Comparison of ENCODE assay signal across 11 cellular contexts in genomic region chr16:1330260-1330914, GRCh38. TPM values are rescaled to one million over a fixed set of nuclear protein-coding genes. Genes with fewer than 3 reads are reported as not detected.
DNase-seq lines count a peak whose midpoint lies in the region; ATAC-seq and TF ChIP-seq lines count a peak whose summit lies in the region.
"Had no signal": no experiment of that assay in that cellular context is flagged by ENCODE, and none has a peak within 500 bp of the region (broad histone marks: within the 10 kb centered on the region; RNA-seq: fewer than 3 reads in every experiment).

No MANE protein-coding gene starts in this region.

- WGBS in smooth muscle cell (ENCODE audit: low lambda C conversion rate): 77% methylated on average over 17 of the region's 17 CpGs
- 78 to 88% methylated on average over 17 of the region's 17 CpGs for WGBS in sigmoid colon, 2 donors

- H3K4me3 ChIP-seq in smooth muscle cell: no peak overlapping the region
- no peak overlapping the region for H3K4me3 ChIP-seq in sigmoid colon
- H3K4me3 ChIP-seq: gastroesophageal sphincter had no signal

- H3F3A ChIP-seq in smooth muscle cell (ENCODE audit: low read depth): no peaks in the 10 kb centered on the region

- H3K4me2 ChIP-seq in smooth muscle cell: no peak overlapping the region

- no peaks in the 10 kb centered on the region for H3K79me2 ChIP-seq in smooth muscle cell (ENCODE audit: low read depth)

- DNase-seq in activated T-cell treated with anti-CD3 and anti-CD28 coated beads for 48 hours (ENCODE audit: low read depth) (peak; percentile 30), activated T-cell treated with anti-CD3 and anti-CD28 coated beads for 4 hours (no peak), NAMALWA (ENCODE audit: low spot score) (peak; percentile 60), smooth muscle cell (lab: John Stamatoyannopoulos, UW; ENCODE audit: unreplicated experiment) (no peak), EL (no peak), sigmoid colon (no peak)
- DNase-seq: posterior cingulate gyrus had no signal

- ATAC-seq in esophagus mucosa: peak; percentile 7
- no peak for ATAC-seq in GM21619 (IDR thresholded peaks at IDR 0.05; ENCODE audit: unreplicated experiment)
- ATAC-seq: gastroesophageal sphincter; stimulated activated effector memory CD8-positive, alpha-beta T cell treated with anti-CD3 and anti-CD28 coated beads, Interleukin-12 subunit alpha, Interleukin-12 subunit beta, amount 100 ng/mL, for 72 hours had no signal

- intact Hi-C loops in sigmoid colon (cut with DNase I): no loop called here

- H3K27me3 ChIP-seq in smooth muscle cell (ENCODE audit: low read depth) (peaks cover 50% of the 10 kb centered on the region), sigmoid colon (peaks cover 33 to 48% (median 45%) of the 10 kb centered on the region in 3 donors)

- H2AFZ ChIP-seq in smooth muscle cell (ENCODE audit: low read depth): no peak overlapping the region

- TF ChIP-seq EP300 in sigmoid colon (IDR thresholded peaks at IDR 0.05): no peak

- H3K27ac ChIP-seq in smooth muscle cell (ENCODE audit: low read depth) (no peak overlapping the region), sigmoid colon (no peak overlapping the region)
- H3K27ac ChIP-seq: gastroesophageal sphincter had no signal

- no peaks in the 10 kb centered on the region for H3K36me3 ChIP-seq in smooth muscle cell (ENCODE audit: low read depth)
- H3K36me3 ChIP-seq in sigmoid colon: peaks cover 0 to 16% (median 4%) of the 10 kb centered on the region in 4 donors

- H3K9ac ChIP-seq in smooth muscle cell (ENCODE audit: low read depth): no peak overlapping the region

- TF ChIP-seq POLR2A in sigmoid colon (IDR thresholded peaks at IDR 0.05): no peak

- peak; percentile 49 for TF ChIP-seq CTCF in smooth muscle cell (IDR thresholded peaks at IDR 0.05; ENCODE audit: borderline replicate concordance, insufficient read depth, poor library complexity, severe bottlenecking)
- peak in 1 of 4 experiments; percentile 17 for TF ChIP-seq CTCF in sigmoid colon (IDR thresholded peaks at IDR 0.05)

- H3K4me1 ChIP-seq in smooth muscle cell (ENCODE audit: low read depth): peaks cover 12% of the 10 kb centered on the region
- H3K4me1 ChIP-seq in sigmoid colon: peaks cover 0 to 34% (median 26%) of the 10 kb centered on the region in 4 donors

- peaks cover 8% of the 10 kb centered on the region for H4K20me1 ChIP-seq in smooth muscle cell (ENCODE audit: low read depth)

- H3K9me3 ChIP-seq in smooth muscle cell (replicated peaks; ENCODE audit: low read depth): no peaks in the 10 kb centered on the region
- H3K9me3 ChIP-seq in sigmoid colon: peaks cover 0 to 5% (median 0%) of the 10 kb centered on the region in 4 donors

RNA-seq across cellular contexts. Expression of gene BAIAP3, which starts 3.1 kb away (rescaled TPM):
- 2.0 TPM for total RNA-seq in esophagus mucosa
- 0.31 TPM in 1 of 2 replicates, not detected in the other for total RNA-seq in smooth muscle cell
- 0.34 and 0.51 TPM in 2 replicates for polyA plus RNA-seq in smooth muscle cell
- total RNA-seq in sigmoid colon: 1 to 10 TPM in 3 of 4 donors, not detected in 1; 1.1 to 1.8 (median 1.6) TPM
- 1 to 10 TPM in 2 of 3 donors, under 1 TPM in 1; 0.60 to 5.5 (median 1.8) TPM for polyA plus RNA-seq in sigmoid colon

RNA-seq across cellular contexts. Expression of gene UBE2I, which starts 21.0 kb away (rescaled TPM):
- total RNA-seq in esophagus mucosa (93.1 TPM), smooth muscle cell (51.5 and 95.9 TPM in 2 replicates), sigmoid colon (10 to 100 TPM; 44.0 to 95.3 (median 61.5) TPM)
- polyA plus RNA-seq in smooth muscle cell (169 and 180 TPM in 2 replicates), sigmoid colon (10 to 100 TPM; 38.4 to 85.1 (median 45.3) TPM)

RNA-seq across cellular contexts. Expression of gene TSR3, which starts 21.3 kb away (rescaled TPM):
- total RNA-seq in esophagus mucosa (42.6 TPM), smooth muscle cell (54.9 and 55.2 TPM in 2 replicates), sigmoid colon (100 to 1,000 TPM in 2 of 4 donors, 10 to 100 TPM in 2; 83.4 to 107 (median 98.3) TPM)
- polyA plus RNA-seq in smooth muscle cell (142 TPM in 2 replicates), sigmoid colon (10 to 100 TPM; 59.0 to 69.1 (median 66.9) TPM)

RNA-seq across cellular contexts. Expression of gene GNPTG, which starts 21.3 kb away (rescaled TPM):
- total RNA-seq in esophagus mucosa: 25.7 TPM
- total RNA-seq in smooth muscle cell: 28.0 and 34.4 TPM in 2 replicates
- 73.3 and 79.2 TPM in 2 replicates for polyA plus RNA-seq in smooth muscle cell
- total RNA-seq in sigmoid colon: 10 to 100 TPM; 42.1 to 60.1 (median 43.7) TPM
- 10 to 100 TPM; 28.0 to 46.0 (median 30.6) TPM for polyA plus RNA-seq in sigmoid colon

Comparison
In these comparisons a context has a peak if more than half of its experiments do, and no peak if none do; other contexts are left out.
1. DNase-seq: peak in activated T-cell treated with anti-CD3 and anti-CD28 coated beads for 48 hours (single experiment) and NAMALWA (single experiment); none in activated T-cell treated with anti-CD3 and anti-CD28 coated beads for 4 hours (single experiment), smooth muscle cell (single experiment), EL (single experiment) and sigmoid colon (single experiment).